ENCODE assay signal across 8 cellular contexts in the genomic region with DNA sequence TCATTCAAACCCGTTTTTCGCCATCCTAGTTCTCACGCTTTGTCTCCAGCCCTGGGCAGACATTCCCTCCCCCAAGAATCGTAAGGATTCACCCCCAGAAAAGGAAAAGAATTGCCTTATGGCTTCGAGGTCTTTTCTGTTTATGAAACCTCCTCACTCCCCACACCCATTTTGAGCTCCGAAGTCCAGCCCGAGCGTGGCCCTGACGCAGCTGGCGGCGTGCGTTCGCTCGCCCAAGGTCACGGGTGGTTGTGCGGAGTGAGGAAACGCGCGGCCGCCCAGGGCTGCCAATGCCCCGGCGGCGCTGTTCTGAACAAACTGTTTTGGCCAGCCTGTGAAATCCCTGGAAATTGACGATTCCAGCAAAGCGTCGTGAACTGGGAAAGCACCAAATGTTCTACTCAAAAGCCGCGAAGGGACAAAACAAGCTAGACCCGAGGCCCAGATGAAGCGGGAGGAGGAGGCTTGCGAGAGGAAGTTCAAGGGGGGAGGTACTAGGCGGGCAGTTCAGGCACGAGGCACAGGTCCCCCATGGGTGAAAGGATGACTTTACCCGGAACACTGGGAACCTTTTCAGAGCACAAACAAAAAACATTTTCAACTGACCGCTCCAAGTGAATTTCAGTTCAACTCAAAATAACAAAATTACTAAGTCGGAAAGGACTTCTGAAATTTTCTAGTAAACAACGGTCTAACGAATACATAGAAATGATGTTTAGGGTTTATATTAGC. TPM values are rescaled to one million over a fixed set of nuclear protein-coding genes. Genes with fewer than 3 reads are reported as not detected.
A peak's percentile ranks its signal among the peaks of the same experiment; 100 is the strongest.
DNase-seq lines count a peak whose midpoint lies in the region; ATAC-seq lines count a peak whose summit lies in the region.

No MANE protein-coding gene starts in this region.

- ATAC-seq in GM18519 (IDR thresholded peaks at IDR 0.05; ENCODE audit: low FRiP score, unreplicated experiment): peak; percentile 28
- peak; percentile 32 for ATAC-seq in HG03097 (IDR thresholded peaks at IDR 0.05; ENCODE audit: low FRiP score, unreplicated experiment)
- ATAC-seq in left colon: peak; percentile 68

- DNase-seq in A172 (ENCODE audit: low spot score) (peak; percentile 80), NCI-H226 (peak; percentile 72), dedifferentiated amniotic fluid mesenchymal stem cell (ENCODE audit: extremely low spot score) (peak; percentile 80), left colon (peak; percentile 86 to 89)
- DNase-seq in activated CD4-positive, alpha-beta T cell treated with anti-CD3 and anti-CD28 coated beads, Interleukin-2, amount 50 U/mL, for 1 hour: peak; percentile 47
- peak; percentile 26 to 37 (median 27) for DNase-seq in stimulated activated CD4-positive, alpha-beta T cell treated with anti-CD3 and anti-CD28 coated beads, Interleukin-1b, Interleukin-23, amount 100 ng/mL, for 24 hours (ENCODE audit: low read depth in 4 of 4, low spot score in 1 of 4)

- intact Hi-C loops in left colon (cut with DNase I, micrococcal nuclease): no loop called here

RNA-seq across cellular contexts. Expression of gene ZFAND5, which starts 0.7 kb away (rescaled TPM):
- total RNA-seq in A172 (2014; rRNA removed; shearing (Covaris generic)): 113 and 135 TPM in 2 replicates
- total RNA-seq in left colon: 100 to 1,000 TPM; 105 to 161 TPM

Comparison
In these comparisons a context has a peak if more than half of its experiments do, and no peak if none do; other contexts are left out.
1. Peak in every context shown above with its lines: DNase-seq and ATAC-seq.
2. DNase-seq: peak in every context shown above with its lines; median percentile 88 in left colon; 80 in A172; 80 in dedifferentiated amniotic fluid mesenchymal stem cell; 72 in NCI-H226; 47 in activated CD4-positive, alpha-beta T cell treated with anti-CD3 and anti-CD28 coated beads, Interleukin-2, amount 50 U/mL, for 1 hour; 27 in stimulated activated CD4-positive, alpha-beta T cell treated with anti-CD3 and anti-CD28 coated beads, Interleukin-1b, Interleukin-23, amount 100 ng/mL, for 24 hours.